8 cellular contexts compared by ENCODE assay signal in the genomic region with DNA sequence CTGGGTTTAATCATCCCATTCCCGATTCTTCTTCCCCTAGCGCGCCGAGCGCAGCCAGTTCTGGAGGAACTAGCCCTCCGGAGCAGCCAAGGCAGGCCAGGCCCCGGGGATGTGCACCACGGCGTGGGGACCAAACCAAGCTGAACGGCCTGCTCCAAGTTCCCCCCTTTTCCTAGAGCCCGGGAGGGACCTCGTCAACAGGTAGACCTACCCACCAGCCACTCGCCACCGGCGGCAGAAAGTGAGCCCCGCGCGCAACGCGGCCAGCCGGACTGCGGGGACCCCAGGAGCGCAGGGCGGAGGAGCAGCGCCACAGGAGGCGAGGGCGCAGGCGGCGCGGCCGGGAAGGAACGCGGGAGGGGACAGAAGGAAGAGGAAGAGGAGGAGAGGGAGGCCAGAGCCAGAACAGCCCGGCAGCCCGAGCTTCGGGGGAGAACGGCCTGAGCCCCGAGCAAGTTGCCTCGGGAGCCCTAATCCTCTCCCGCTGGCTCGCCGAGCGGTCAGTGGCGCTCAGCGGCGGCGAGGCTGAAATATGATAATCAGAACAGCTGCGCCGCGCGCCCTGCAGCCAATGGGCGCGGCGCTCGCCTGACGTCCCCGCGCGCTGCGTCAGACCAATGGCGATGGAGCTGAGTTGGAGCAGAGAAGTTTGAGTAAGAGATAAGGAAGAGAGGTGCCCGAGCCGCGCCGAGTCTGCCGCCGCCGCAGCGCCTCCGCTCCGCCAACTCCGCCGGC. TPM values are rescaled to one million over a fixed set of nuclear protein-coding genes. Genes with fewer than 3 reads are reported as not detected.
DNase-seq lines count a peak whose midpoint lies in the region; ATAC-seq and TF ChIP-seq lines count a peak whose summit lies in the region.

A gene (plus strand): TSS at position 690 of the 735 bp plus-strand sequence. CDS start 224 bp downstream, outside the sequence.

- H3K9ac ChIP-seq in iPS-15b (ENCODE audit: low read depth, low read length), result peak within 1 kb of the TSS; percentile 50
- no peak within 1 kb of the TSS for H3K9ac ChIP-seq in skeletal muscle satellite cell (ENCODE audit: low read depth, low read length)

- H3K4me3 Mint-ChIP-seq in CD4-positive, alpha-beta memory T cell, result peak within 1 kb of the TSS in 2 of 8 donors; percentile 15 to 26

- peaks cover 0 to 32% (median 8%) of the 10 kb centered on the region in 8 donors for H3K9me3 Mint-ChIP-seq in CD4-positive, alpha-beta memory T cell

- DNase-seq in NCI-H187 treated with DMSO at 0.1 percent for 48 hours (lab: John Stamatoyannopoulos, UW) (peak; percentile 93), amniotic stem cell (lab: John Stamatoyannopoulos, UW) (peak; percentile 35), GM10266 (ENCODE audit: extremely low spot score) (no peak)
- DNase-seq in CD4-positive, alpha-beta memory T cell, result no peak

- H3K4me1 ChIP-seq in iPS-15b (ENCODE audit: control insufficient read depth, insufficient read depth, low read length), result peaks cover 32% of the 10 kb centered on the region
- no peaks in the 10 kb centered on the region for H3K4me1 ChIP-seq in skeletal muscle satellite cell (ENCODE audit: control insufficient read depth, insufficient read depth, low read length)
- H3K4me1 ChIP-seq in CD4-positive, alpha-beta memory T cell (ENCODE audit: insufficient read depth, low read length), result no peaks in the 10 kb centered on the region

- H3K36me3 Mint-ChIP-seq in CD4-positive, alpha-beta memory T cell, result no peaks in the 10 kb centered on the region

- no peak within 1 kb of the TSS for H3K27ac ChIP-seq in CD4-positive, alpha-beta memory T cell (ENCODE audit: low read depth, low read length)

- peaks cover 5 to 24% (median 5%) of the 10 kb centered on the region in 4 donors for H3K4me1 Mint-ChIP-seq in CD4-positive, alpha-beta memory T cell

- CTCF ChIA-PET in CD4-positive, alpha-beta memory T cell (lab: Charles Lee; ENCODE audit: partially characterized antibody), result interaction anchor here (1.2 kb wide), 1 partner anchor 1271 kb away, joined by 3 read pairs; no protein-coding TSS in a partner anchor

- no peak within 1 kb of the TSS for H3K27ac Mint-ChIP-seq in CD4-positive, alpha-beta memory T cell

- peak; percentile 58 for ATAC-seq in GM18868 (IDR thresholded peaks at IDR 0.05; ENCODE audit: unreplicated experiment)
- ATAC-seq in HG03196 (IDR thresholded peaks at IDR 0.05; ENCODE audit: unreplicated experiment), result no peak

- H3K36me3 ChIP-seq in iPS-15b (ENCODE audit: control insufficient read depth, insufficient read depth, low read length) (no peaks in the 10 kb centered on the region), skeletal muscle satellite cell (ENCODE audit: insufficient read depth, low read length) (no peaks in the 10 kb centered on the region)
- H3K36me3 ChIP-seq in CD4-positive, alpha-beta memory T cell (ENCODE audit: insufficient read depth, low read length), result no peaks in the 10 kb centered on the region

- peaks cover 92% of the 10 kb centered on the region for H3K27me3 ChIP-seq in iPS-15b (ENCODE audit: control insufficient read depth, insufficient read depth, low read length)
- H3K27me3 ChIP-seq in skeletal muscle satellite cell (ENCODE audit: control insufficient read depth, insufficient read depth, low read length), result peaks cover 88% of the 10 kb centered on the region
- peaks cover 36% of the 10 kb centered on the region for H3K27me3 ChIP-seq in CD4-positive, alpha-beta memory T cell (ENCODE audit: insufficient read depth, low read length)

- H3K4me3 ChIP-seq in iPS-15b (ENCODE audit: low read depth, low read length) (peak within 1 kb of the TSS; percentile 43), skeletal muscle satellite cell (ENCODE audit: low read length) (peak within 1 kb of the TSS; percentile 59)
- no peak within 1 kb of the TSS for H3K4me3 ChIP-seq in CD4-positive, alpha-beta memory T cell (ENCODE audit: low read length in 2 of 2)

- intact Hi-C loops in CD4-positive, alpha-beta memory T cell (cut with micrococcal nuclease), result no loop called here

- H3K9me3 ChIP-seq in iPS-15b (ENCODE audit: control insufficient read depth, insufficient read depth, low read length) (no peaks in the 10 kb centered on the region), skeletal muscle satellite cell (replicated peaks; ENCODE audit: low read length) (no peaks in the 10 kb centered on the region)
- no peaks in the 10 kb centered on the region for H3K9me3 ChIP-seq in CD4-positive, alpha-beta memory T cell (ENCODE audit: control insufficient read depth in 1 of 2, low read length in 2 of 2)

- peaks cover 62 to 63% of the 10 kb centered on the region in 2 donors for H3K27me3 Mint-ChIP-seq in CD4-positive, alpha-beta memory T cell

- TF ChIP-seq CTCF in GM10266 (IDR thresholded peaks at IDR 0.05; ENCODE audit: control insufficient read depth, insufficient read depth, low read depth, missing control alignments), result no peak

- POLR2A ChIA-PET in CD4-positive, alpha-beta memory T cell (lab: Charles Lee; ENCODE audit: partially characterized antibody), result no interaction called here

- peak within 1 kb of the TSS; percentile 77 for H3K4me2 ChIP-seq in skeletal muscle satellite cell (ENCODE audit: low read length)

RNA-seq across cellular contexts. Expression of the gene that starts here (rescaled TPM):
- total RNA-seq in skeletal muscle satellite cell (2012; rRNA removed), result not detected in 2 replicates
- total RNA-seq in CD4-positive, alpha-beta memory T cell, result not detected
- not detected for polyA plus RNA-seq in CD4-positive, alpha-beta memory T cell

Comparison
In these comparisons a context has a peak if more than half of its experiments do, and no peak if none do; other contexts are left out.
1. DNase-seq: peak in NCI-H187 treated with DMSO at 0.1 percent for 48 hours (single experiment) and amniotic stem cell (single experiment); none in GM10266 (single experiment) and CD4-positive, alpha-beta memory T cell (0 of 5).
2. H3K4me3 ChIP-seq: peak in iPS-15b (single experiment) and skeletal muscle satellite cell (single experiment); none in CD4-positive, alpha-beta memory T cell (0 of 2).